Comparison of ENCODE assay signal across 8 cellular contexts in the genomic region with DNA sequence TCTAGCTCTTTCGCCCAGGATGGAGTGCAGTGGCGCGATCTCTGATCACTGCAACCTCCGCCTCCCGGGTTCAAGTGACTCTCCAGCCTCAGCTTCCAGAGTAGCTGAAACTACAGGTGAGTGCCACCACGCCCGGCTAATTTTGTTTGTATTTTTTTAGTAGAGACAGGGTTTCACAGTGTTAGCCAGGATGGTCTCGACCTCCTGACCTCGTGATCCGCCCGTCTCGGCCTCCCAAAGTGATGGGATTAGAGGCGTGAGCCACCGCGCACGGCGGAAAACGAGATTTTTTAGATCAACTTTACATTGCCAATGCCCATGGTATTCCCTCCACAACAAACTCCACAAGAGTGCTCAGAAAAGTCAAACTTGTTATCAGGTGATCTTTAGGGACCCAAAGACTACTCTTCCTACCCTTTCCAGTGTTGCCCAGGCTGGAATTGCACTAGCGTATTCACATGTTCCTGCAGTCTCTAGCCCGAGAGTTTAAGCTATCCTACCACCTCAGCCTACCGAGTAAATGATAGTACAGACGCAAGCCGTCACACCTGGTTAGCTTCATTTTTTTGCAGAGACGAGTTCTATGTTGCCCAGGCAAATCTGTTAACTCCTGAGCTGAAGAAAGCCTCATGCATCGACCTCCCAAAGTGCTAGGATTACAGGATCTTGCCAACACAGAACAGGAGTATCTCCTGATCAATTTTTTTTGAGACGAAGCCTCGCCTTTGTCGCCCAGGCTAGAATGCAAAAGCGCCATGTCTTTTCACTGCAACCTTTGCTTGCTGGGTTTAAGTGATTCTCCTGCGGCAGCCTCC.
DNase-seq lines count a peak whose midpoint lies in the region; ATAC-seq and TF ChIP-seq lines count a peak whose summit lies in the region.

No MANE protein-coding gene starts in this region.

- CTCF ChIA-PET in AG04450 (lab: Charles Lee): interaction anchor here (0.7 to 1.6 kb wide), 3 partner anchors 11 to 34 kb away, joined by 3 to 4 read pairs (median 3); a partner anchor contains a TSS

- no peaks in the 10 kb centered on the region for H3K36me3 ChIP-seq in SJCRH30

- H3K4me1 ChIP-seq in SJCRH30: no peaks in the 10 kb centered on the region

- H3K4me3 ChIP-seq in AG04450 (ENCODE audit: low read depth, low read length): peak overlapping the region; percentile 72
- H3K4me3 ChIP-seq in SJCRH30: peak overlapping the region; percentile 53

- TF ChIP-seq CTCF in AG04450 (IDR thresholded peaks at IDR 0.05; ENCODE audit: low read depth, low read length): no peak

- POLR2A ChIA-PET in AG04450 (lab: Yijun Ruan, JAX): interaction anchor here (0.7 to 5.3 kb wide), 18 partner anchors 8 to 1651 kb away, joined by 3 to 183 read pairs (median 20); a partner anchor contains a TSS

- peak overlapping the region; percentile 95 for H3K27ac ChIP-seq in AG04450 (ENCODE audit: low read depth, low read length)
- peak overlapping the region; percentile 14 for H3K27ac ChIP-seq in SJCRH30

- intact Hi-C loops in sciatic nerve (cut with DNase I): loop anchor here (5.0 kb wide), 1 partner anchor 458 kb away; no protein-coding TSS in a partner anchor

- DNase-seq in AG04450 (ENCODE audit: low read depth, low spot score): no peak
- peak; percentile 18 to 54 for DNase-seq in SJCRH30
- peak; percentile 20 for DNase-seq in fibroblast of peridontal ligament (ENCODE audit: extremely low read depth)
- DNase-seq in sciatic nerve (ENCODE audit: low spot score): no peak
- no peak for DNase-seq in iPS-NIHi11 (ENCODE audit: low spot score)

- peak; percentile 9 for ATAC-seq in GM18498 (IDR thresholded peaks at IDR 0.05; ENCODE audit: unreplicated experiment)
- peak; percentile 8 for ATAC-seq in sciatic nerve
- no peak for ATAC-seq in GM19328 (IDR thresholded peaks at IDR 0.05; ENCODE audit: unreplicated experiment)
- no peak for ATAC-seq in GM19397 (IDR thresholded peaks at IDR 0.05; ENCODE audit: unreplicated experiment)

- H3K27me3 ChIP-seq in AG04450 (ENCODE audit: control insufficient read depth, insufficient read depth, low read length) (no peaks in the 10 kb centered on the region), SJCRH30 (no peaks in the 10 kb centered on the region)

- no peaks in the 10 kb centered on the region for H3K9me3 ChIP-seq in AG04450 (ENCODE audit: control insufficient read depth, insufficient read depth, low read length)
- no peaks in the 10 kb centered on the region for H3K9me3 ChIP-seq in SJCRH30 (replicated peaks)

Comparison
In these comparisons a context has a peak if more than half of its experiments do, and no peak if none do; other contexts are left out.
1. DNase-seq: peak in SJCRH30 (2 of 2) and fibroblast of peridontal ligament (single experiment); none in AG04450 (single experiment), sciatic nerve (single experiment) and iPS-NIHi11 (single experiment).
2. ATAC-seq: peak in GM18498 (single experiment) and sciatic nerve (single experiment); none in GM19328 (single experiment) and GM19397 (single experiment).